In the genomic region with DNA sequence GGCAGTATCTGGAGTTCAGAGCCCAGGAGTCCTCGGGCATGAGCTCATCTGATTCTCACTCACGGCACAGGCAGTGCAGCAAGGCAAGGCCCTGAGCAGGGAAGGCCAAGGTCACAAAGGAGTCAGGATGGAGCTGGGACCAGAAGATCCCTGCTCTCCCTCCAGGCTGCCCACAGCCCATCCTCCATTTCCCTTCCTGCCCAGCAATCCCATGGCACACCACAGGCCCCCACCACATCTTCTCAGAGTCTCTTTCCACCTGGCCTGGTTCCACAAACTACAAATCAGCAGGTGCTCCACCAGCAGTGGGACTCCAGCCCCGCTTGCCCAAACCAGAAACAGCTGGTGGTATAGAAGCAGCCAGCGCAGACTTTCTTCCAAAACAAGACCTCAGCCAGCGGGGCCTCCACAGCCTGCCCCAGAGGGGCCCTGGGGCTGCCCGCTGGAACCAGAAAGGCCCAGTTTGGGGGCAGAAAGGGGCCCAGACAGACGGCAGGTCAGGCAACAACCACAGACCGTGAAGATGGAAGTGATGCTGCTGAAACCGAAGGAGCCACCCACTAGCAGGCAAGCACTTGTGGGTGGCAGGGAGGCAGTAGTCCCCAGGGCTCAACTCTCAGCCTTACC, we compare ENCODE assay signal across 8 cellular contexts. TPM values are rescaled to one million over a fixed set of nuclear protein-coding genes. Genes with fewer than 3 reads are reported as not detected.
DNase-seq lines count a peak whose midpoint lies in the region; ATAC-seq lines count a peak whose summit lies in the region.

No MANE protein-coding gene starts in this region.

- H3K14ac ChIP-seq in mesenchymal stem cell (ENCODE audit: low read length in 2 of 2): peak overlapping the region in 1 of 2 experiments; percentile 37

- H3K27ac ChIP-seq in mesenchymal stem cell (ENCODE audit: low read length, poor library complexity, severe bottlenecking): peak overlapping the region; percentile 85

- no peak overlapping the region for H2AFZ ChIP-seq in mesenchymal stem cell (ENCODE audit: low read depth, low read length)

- H3K27me3 ChIP-seq in mesenchymal stem cell (ENCODE audit: control insufficient read depth in 1 of 2, insufficient read depth in 1 of 2, low read length in 2 of 2): peaks cover 0 to 13% of the 10 kb centered on the region in 2 experiments

- no peak overlapping the region for H3K4me3 Mint-ChIP-seq in T-helper 1 cell treated with Interleukin-12 subunit alpha and Interleukin-12 subunit beta and Interleukin-4 antibody, amounts not matched to agents 30 μg/mL and 1 μg/mL, for 36 hours
- H3K4me3 Mint-ChIP-seq in T-helper 2 cell treated with Interferon-gamma antibody and Interleukin-4, amounts not matched to agents 5 μg/mL and 100 μg/mL, for 36 hours: peak overlapping the region; percentile 49

- peak; percentile 66 for ATAC-seq in HG02759 (IDR thresholded peaks at IDR 0.05; ENCODE audit: unreplicated experiment)

- no peak overlapping the region for H2BK12ac ChIP-seq in mesenchymal stem cell (ENCODE audit: low read length in 2 of 2)

- no peaks in the 10 kb centered on the region for H3K27me3 Mint-ChIP-seq in T-helper 1 cell treated with Interleukin-12 subunit alpha and Interleukin-12 subunit beta and Interleukin-4 antibody, amounts not matched to agents 30 μg/mL and 1 μg/mL, for 36 hours (ENCODE audit: low read depth)
- H3K27me3 Mint-ChIP-seq in T-helper 2 cell treated with Interferon-gamma antibody and Interleukin-4, amounts not matched to agents 5 μg/mL and 100 μg/mL, for 36 hours (ENCODE audit: low read depth): no peaks in the 10 kb centered on the region

- no peak overlapping the region for H3K4me3 ChIP-seq in mesenchymal stem cell (ENCODE audit: insufficient read depth in 1 of 2, low read depth in 1 of 2, low read length in 2 of 2)

- peak overlapping the region; percentile 13 to 55 for H3K4ac ChIP-seq in mesenchymal stem cell (ENCODE audit: low read depth in 1 of 2, low read length in 2 of 2)

- peaks cover 43% of the 10 kb centered on the region for H3K36me3 Mint-ChIP-seq in T-helper 1 cell treated with Interleukin-12 subunit alpha and Interleukin-12 subunit beta and Interleukin-4 antibody, amounts not matched to agents 30 μg/mL and 1 μg/mL, for 36 hours (ENCODE audit: low read depth)
- H3K36me3 Mint-ChIP-seq in T-helper 2 cell treated with Interferon-gamma antibody and Interleukin-4, amounts not matched to agents 5 μg/mL and 100 μg/mL, for 36 hours (ENCODE audit: low read depth): peaks cover 47% of the 10 kb centered on the region

- peak overlapping the region; percentile 16 to 19 for H3K18ac ChIP-seq in mesenchymal stem cell (ENCODE audit: low read depth in 1 of 2, low read length in 2 of 2)

- DNase-seq in T-helper 1 cell (no peak), mesenchymal stem cell (peak; percentile 55), NCI-H2227 treated with DMSO at 0.1 percent for 48 hours (lab: John Stamatoyannopoulos, UW) (no peak), kidney tubule cell (ENCODE audit: low spot score) (no peak), islet precursor cell (no peak)
- peak; percentile 82 for DNase-seq in T-helper 2 cell treated with Interferon-gamma antibody and Interleukin-4, amounts not matched to agents 5 μg/mL and 100 μg/mL, for 36 hours (ENCODE audit: low spot score)

- peak overlapping the region; percentile 45 for H3K9ac ChIP-seq in mesenchymal stem cell (ENCODE audit: low read length)

- 77% methylated on average over 9 of the region's 9 CpGs for WGBS in mesenchymal stem cell

- peak overlapping the region; percentile 93 for H2BK15ac ChIP-seq in mesenchymal stem cell (ENCODE audit: low read depth, poor library complexity, severe bottlenecking)

- peak overlapping the region; percentile 72 for H3K27ac Mint-ChIP-seq in T-helper 1 cell treated with Interleukin-12 subunit alpha and Interleukin-12 subunit beta and Interleukin-4 antibody, amounts not matched to agents 30 μg/mL and 1 μg/mL, for 36 hours
- peak overlapping the region; percentile 76 for H3K27ac Mint-ChIP-seq in T-helper 2 cell treated with Interferon-gamma antibody and Interleukin-4, amounts not matched to agents 5 μg/mL and 100 μg/mL, for 36 hours

- H3K4me1 Mint-ChIP-seq in T-helper 1 cell treated with Interleukin-12 subunit alpha and Interleukin-12 subunit beta and Interleukin-4 antibody, amounts not matched to agents 30 μg/mL and 1 μg/mL, for 36 hours (ENCODE audit: low read depth): peaks cover 60% of the 10 kb centered on the region
- H3K4me1 Mint-ChIP-seq in T-helper 2 cell treated with Interferon-gamma antibody and Interleukin-4, amounts not matched to agents 5 μg/mL and 100 μg/mL, for 36 hours (ENCODE audit: low read depth): peaks cover 60% of the 10 kb centered on the region

- peak overlapping the region; percentile 35 for H4K8ac ChIP-seq in mesenchymal stem cell (ENCODE audit: low read length)

- H2AK5ac ChIP-seq in mesenchymal stem cell (ENCODE audit: low read length, severe bottlenecking): peak overlapping the region; percentile 90

- H4K91ac ChIP-seq in mesenchymal stem cell (ENCODE audit: low read length): peak overlapping the region; percentile 73

- no peaks in the 10 kb centered on the region for H3K9me3 ChIP-seq in mesenchymal stem cell (ENCODE audit: control insufficient read depth, low read length)

- peaks cover 11 to 39% of the 10 kb centered on the region in 2 experiments for H3K36me3 ChIP-seq in mesenchymal stem cell (ENCODE audit: control insufficient read depth in 1 of 2, insufficient read depth in 2 of 2, low read depth in 1 of 2, low read length in 2 of 2)

- no peak overlapping the region for H2BK5ac ChIP-seq in mesenchymal stem cell (ENCODE audit: low read depth, low read length, poor library complexity, severe bottlenecking)

- peak overlapping the region; percentile 24 for H2BK120ac ChIP-seq in mesenchymal stem cell (ENCODE audit: low read depth, low read length)

- H3K4me2 ChIP-seq in mesenchymal stem cell (ENCODE audit: low read length, poor library complexity, severe bottlenecking): no peak overlapping the region

- H3K79me1 ChIP-seq in mesenchymal stem cell (replicated peaks; ENCODE audit: low read length, poor library complexity, severe bottlenecking): no peaks in the 10 kb centered on the region

- no peak overlapping the region for H3K23ac ChIP-seq in mesenchymal stem cell (ENCODE audit: low read length in 2 of 2)

- no peaks in the 10 kb centered on the region for H3K9me3 Mint-ChIP-seq in T-helper 1 cell treated with Interleukin-12 subunit alpha and Interleukin-12 subunit beta and Interleukin-4 antibody, amounts not matched to agents 30 μg/mL and 1 μg/mL, for 36 hours
- H3K9me3 Mint-ChIP-seq in T-helper 2 cell treated with Interferon-gamma antibody and Interleukin-4, amounts not matched to agents 5 μg/mL and 100 μg/mL, for 36 hours: no peaks in the 10 kb centered on the region

- peaks cover 63% of the 10 kb centered on the region for H3K4me1 ChIP-seq in mesenchymal stem cell (ENCODE audit: control insufficient read depth, insufficient read depth, low read depth, low read length)

RNA-seq across cellular contexts. Expression of a gene that starts 12.2 kb away (rescaled TPM):
- polyA plus RNA-seq in mesenchymal stem cell (2013, experiment 1 of 2): 50.6 TPM
- polyA plus RNA-seq in mesenchymal stem cell (2013, experiment 2 of 2): 50.3 TPM

RNA-seq across cellular contexts. Expression of a gene that starts 48.3 kb away (rescaled TPM):
- 39.2 TPM for polyA plus RNA-seq in mesenchymal stem cell (2013, experiment 1 of 2)
- 40.8 TPM for polyA plus RNA-seq in mesenchymal stem cell (2013, experiment 2 of 2)

Comparison
In these comparisons a context has a peak if more than half of its experiments do, and no peak if none do; other contexts are left out.
1. DNase-seq: peak in T-helper 2 cell treated with Interferon-gamma antibody and Interleukin-4, amounts not matched to agents 5 μg/mL and 100 μg/mL, for 36 hours (single experiment) and mesenchymal stem cell (single experiment); none in T-helper 1 cell (0 of 5), NCI-H2227 treated with DMSO at 0.1 percent for 48 hours (single experiment), kidney tubule cell (single experiment) and islet precursor cell (single experiment).